ENCODE assay signal across 9 cellular contexts in the genomic region with DNA sequence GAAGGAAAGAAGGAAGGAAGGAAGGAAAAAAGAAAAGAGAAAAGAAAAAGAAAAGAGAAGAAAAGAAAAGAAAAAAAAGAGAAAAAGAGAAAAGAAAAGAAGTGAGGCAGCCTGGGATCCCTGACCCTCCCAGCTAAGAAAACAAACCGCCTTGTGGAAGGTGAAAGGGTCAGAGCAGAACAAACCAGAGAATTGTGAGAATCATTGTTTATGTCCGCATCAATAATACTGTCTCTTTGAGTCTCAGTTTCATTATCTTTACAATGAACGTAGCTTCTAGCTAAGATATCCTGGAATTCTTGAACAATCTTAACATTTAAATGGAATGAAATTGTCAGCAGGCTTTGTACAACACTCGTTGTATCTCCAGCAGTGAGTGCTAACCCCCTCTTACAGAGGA.
DNase-seq lines count a peak whose midpoint lies in the region; ATAC-seq and TF ChIP-seq lines count a peak whose summit lies in the region.
"Had no signal": no experiment of that assay in that cellular context is flagged by ENCODE, and none has a peak within 500 bp of the region (broad histone marks: within the 10 kb centered on the region; RNA-seq: fewer than 3 reads in every experiment).

No MANE protein-coding gene starts in this region.

- H3K4me2 ChIP-seq in fibroblast of lung (ENCODE audit: extremely low read depth, insufficient read depth, low read length) = no peak overlapping the region

- H3K27ac ChIP-seq in RWPE1 (peak overlapping the region; percentile 94; the same call in 1 of the 2 replicates), fibroblast of lung (ENCODE audit: insufficient read depth, low read length) (no peak overlapping the region), prostate gland (peak overlapping the region; percentile 81 to 84)

- peak overlapping the region; percentile 73 for H3K27ac Mint-ChIP-seq in Calu3 (ENCODE audit: unreplicated experiment)

- H3K4me1 ChIP-seq in fibroblast of lung (ENCODE audit: control insufficient read depth, extremely low read depth, insufficient read depth, low read length) = peaks cover 24% of the 10 kb centered on the region
- peaks cover 24% of the 10 kb centered on the region for H3K4me1 ChIP-seq in prostate gland (replicated peaks)

- CTCF ChIA-PET in Calu3 (lab: Charles Lee) = interaction anchor here (1.1 kb wide), 1 partner anchor 10 kb away, joined by 3 read pairs; no protein-coding TSS in a partner anchor
- CTCF ChIA-PET in RWPE1 (lab: Yijun Ruan, JAX) = no interaction called here

- peak overlapping the region; percentile 5 for H3K4me3 Mint-ChIP-seq in Calu3 (ENCODE audit: low read depth, unreplicated experiment)

- H2AFZ ChIP-seq in fibroblast of lung (ENCODE audit: low read length) = no peak overlapping the region

- DNase-seq in Calu3 = no peak
- DNase-seq in RWPE1 (ENCODE audit: low spot score) = no peak
- peak; percentile 46 to 69 for DNase-seq in fibroblast of lung (ENCODE audit: low read depth in 2 of 2)
- no peak for DNase-seq in prostate gland (ENCODE audit: low spot score)
- DNase-seq in germinal center (ENCODE audit: low spot score) = no peak
- DNase-seq in SHP77 (lab: John Stamatoyannopoulos, UW) = no peak
- DNase-seq in cerebellum (ENCODE audit: low spot score) = no peak

- POLR2A ChIA-PET in RWPE1 (lab: Yijun Ruan, JAX; ENCODE audit: low non-redundant PET) = no interaction called here

- no peak overlapping the region for H3K9ac ChIP-seq in fibroblast of lung (ENCODE audit: insufficient read depth, low read length)

- no peak for TF ChIP-seq POLR2A in prostate gland (IDR thresholded peaks at IDR 0.05)

- no peaks in the 10 kb centered on the region for H3K27me3 Mint-ChIP-seq in Calu3 (ENCODE audit: unreplicated experiment)

- WGBS in prostate gland = 55% methylated on average over 4 of the region's 4 CpGs

- no peaks in the 10 kb centered on the region for H3K36me3 Mint-ChIP-seq in Calu3 (ENCODE audit: insufficient read depth, unreplicated experiment)
- H3K36me3 Mint-ChIP-seq: CD14-positive monocyte had no signal

- H3K36me3 ChIP-seq in fibroblast of lung (ENCODE audit: control insufficient read depth, insufficient read depth, low read length) = no peaks in the 10 kb centered on the region
- H3K36me3 ChIP-seq in prostate gland = no peaks in the 10 kb centered on the region

- H3K27me3 ChIP-seq in fibroblast of lung (ENCODE audit: control insufficient read depth, insufficient read depth, low read length) (no peaks in the 10 kb centered on the region), prostate gland (replicated peaks; ENCODE audit: insufficient read depth) (no peaks in the 10 kb centered on the region)

- BruUV-seq in Calu3 (replicated peaks; lab: Mats Ljungman, UMichigan) = no TSS peak

- H3K79me2 ChIP-seq in fibroblast of lung (ENCODE audit: control insufficient read depth, insufficient read depth, low read length) = no peaks in the 10 kb centered on the region

- H3K4me3 ChIP-seq in fibroblast of lung (replicated peaks in 1 of 4; ENCODE audit: control extremely low read depth in 1 of 4, insufficient read depth in 1 of 4, low read depth in 3 of 4, low read length in 4 of 4) = no peak overlapping the region
- H3K4me3 ChIP-seq in prostate gland = no peak overlapping the region

- H3K9me3 Mint-ChIP-seq in Calu3 (ENCODE audit: low read depth, unreplicated experiment) = no peaks in the 10 kb centered on the region
- H3K9me3 Mint-ChIP-seq: CD14-positive monocyte had no signal

- no peaks in the 10 kb centered on the region for H4K20me1 ChIP-seq in fibroblast of lung (ENCODE audit: control insufficient read depth, extremely low read depth, insufficient read depth, low read length)

- intact Hi-C loops in Calu3 (cut with micrococcal nuclease; ENCODE audit: unreplicated experiment) (no loop called here), prostate gland (cut with DNase I) (loop anchor here (5.0 to 10.0 kb wide), 2 partner anchors 128 to 150 kb away; no protein-coding TSS in a partner anchor)

- H3K9me3 ChIP-seq in fibroblast of lung (ENCODE audit: control insufficient read depth, insufficient read depth, low read depth, low read length) (no peaks in the 10 kb centered on the region), prostate gland (no peaks in the 10 kb centered on the region)

- no peak for ATAC-seq in HG02759 (IDR thresholded peaks at IDR 0.05; ENCODE audit: unreplicated experiment)

- TF ChIP-seq CTCF in Calu3 (IDR thresholded peaks at IDR 0.05; ENCODE audit: unreplicated experiment) (no peak), RWPE1 (conservative IDR thresholded peaks at IDR 0.05; ENCODE audit: low read depth) (no peak), fibroblast of lung (conservative IDR thresholded peaks at IDR 0.05 in 1 of 2, IDR thresholded peaks at IDR 0.05 in 1 of 2; ENCODE audit: low read depth in 1 of 2, low read length in 2 of 2) (no peak), prostate gland (IDR thresholded peaks at IDR 0.05) (no peak)

- H3K4me1 Mint-ChIP-seq in Calu3 (ENCODE audit: low read depth, unreplicated experiment) = peaks cover 44% of the 10 kb centered on the region

Comparison
In these comparisons a context has a peak if more than half of its experiments do, and no peak if none do; other contexts are left out.
1. DNase-seq: peak in fibroblast of lung (2 of 2); none in Calu3 (single experiment), RWPE1 (single experiment), prostate gland (single experiment), germinal center (single experiment), SHP77 (0 of 2) and cerebellum (single experiment).